ENCODE assay signal across 8 cellular contexts in genomic region chr5:141848771-141849370, GRCh38. TPM values are rescaled to one million over a fixed set of nuclear protein-coding genes. Genes with fewer than 3 reads are reported as not detected.
DNase-seq lines count a peak whose midpoint lies in the region; ATAC-seq and TF ChIP-seq lines count a peak whose summit lies in the region.

No MANE protein-coding gene starts in this region.

- DNase-seq in Caco-2: peak; percentile 72 to 85
- no peak for DNase-seq in activated naive CD8-positive, alpha-beta T cell treated with anti-CD3 and anti-CD28 coated beads for 36 hours
- DNase-seq in iPS DF 19.7 (ENCODE audit: low read depth, low spot score): peak; percentile 85
- DNase-seq in amniotic stem cell (lab: John Stamatoyannopoulos, UW): no peak

- H3F3A ChIP-seq in Loucy (ENCODE audit: low read depth): no peaks in the 10 kb centered on the region

- peak overlapping the region; percentile 89 for H3K9ac ChIP-seq in Loucy (ENCODE audit: low read depth, low read length, poor library complexity, severe bottlenecking)
- peak overlapping the region; percentile 43 to 83 (median 77) for H3K9ac ChIP-seq in skeletal muscle tissue (ENCODE audit: low read depth in 1 of 3, low read length in 3 of 3)

- no peaks in the 10 kb centered on the region for H3K27me3 ChIP-seq in Caco-2 (replicated peaks; ENCODE audit: control insufficient read depth, insufficient read depth, low read length)
- no peaks in the 10 kb centered on the region for H3K27me3 ChIP-seq in Loucy (ENCODE audit: insufficient read depth, low read length, poor library complexity, severe bottlenecking)
- H3K27me3 ChIP-seq in skeletal muscle tissue (ENCODE audit: control insufficient read depth in 3 of 3, insufficient read depth in 3 of 3, low read length in 3 of 3): peaks cover 23 to 42% (median 24%) of the 10 kb centered on the region in 3 donors

- CTCF ChIA-PET in Caco-2 (lab: Charles Lee): interaction anchor here (1.0 to 1.2 kb wide), 3 partner anchors 23 to 34 kb away, joined by 3 to 7 read pairs (median 6); no protein-coding TSS in a partner anchor

- peak overlapping the region; percentile 79 for H3K4me3 ChIP-seq in Caco-2 (ENCODE audit: low read depth, low read length)
- H3K4me3 ChIP-seq in Loucy (ENCODE audit: low read length, poor library complexity, severe bottlenecking): peak overlapping the region; percentile 89
- peak overlapping the region; percentile 66 to 85 (median 82) for H3K4me3 ChIP-seq in skeletal muscle tissue (ENCODE audit: low read length in 3 of 3)

- H3K79me2 ChIP-seq in Loucy (ENCODE audit: insufficient read depth, low read length): no peaks in the 10 kb centered on the region

- POLR2A ChIA-PET in Caco-2 (lab: Charles Lee): interaction anchor here (0.6 kb wide), 2 partner anchors 198 to 1602 kb away, joined by 3 to 4 read pairs; partner anchors contain the start of gene FCHSD1

- no peaks in the 10 kb centered on the region for H3K27me3 Mint-ChIP-seq in Caco-2 (ENCODE audit: insufficient read depth, unreplicated experiment)
- peaks cover 14% of the 10 kb centered on the region for H3K27me3 Mint-ChIP-seq in activated naive CD8-positive, alpha-beta T cell treated with anti-CD3 and anti-CD28 coated beads for 36 hours

- H3K4me3 Mint-ChIP-seq in Caco-2 (ENCODE audit: unreplicated experiment): peak overlapping the region; percentile 79
- H3K4me3 Mint-ChIP-seq in activated naive CD8-positive, alpha-beta T cell treated with anti-CD3 and anti-CD28 coated beads for 36 hours: peak overlapping the region; percentile 82

- H3K9me3 ChIP-seq in Caco-2 (no peaks in the 10 kb centered on the region), Loucy (ENCODE audit: insufficient read depth, low read depth, low read length) (no peaks in the 10 kb centered on the region), skeletal muscle tissue (ENCODE audit: control insufficient read depth in 3 of 3, low read length in 3 of 3) (no peaks in the 10 kb centered on the region)

- H3K36me3 ChIP-seq in Caco-2 (ENCODE audit: control insufficient read depth, insufficient read depth, low read length) (no peaks in the 10 kb centered on the region), Loucy (ENCODE audit: insufficient read depth, low read length) (no peaks in the 10 kb centered on the region), skeletal muscle tissue (ENCODE audit: control insufficient read depth in 3 of 3, insufficient read depth in 3 of 3, low read length in 3 of 3) (no peaks in the 10 kb centered on the region)

- intact Hi-C loops in Caco-2 (cut with micrococcal nuclease; ENCODE audit: unreplicated experiment): loop anchor here (1.0 to 2.0 kb wide), 3 partner anchors 25 to 30 kb away; no protein-coding TSS in a partner anchor

- peak overlapping the region; percentile 97 for H2AFZ ChIP-seq in Loucy (ENCODE audit: low read length)

- peak overlapping the region; percentile 69 for H3K27ac Mint-ChIP-seq in Caco-2 (ENCODE audit: unreplicated experiment)
- peak overlapping the region; percentile 86 for H3K27ac Mint-ChIP-seq in activated naive CD8-positive, alpha-beta T cell treated with anti-CD3 and anti-CD28 coated beads for 36 hours

- peaks cover 28% of the 10 kb centered on the region for H3K4me1 Mint-ChIP-seq in Caco-2 (ENCODE audit: low read depth, unreplicated experiment)
- peaks cover 17% of the 10 kb centered on the region for H3K4me1 Mint-ChIP-seq in activated naive CD8-positive, alpha-beta T cell treated with anti-CD3 and anti-CD28 coated beads for 36 hours

- H3K27ac ChIP-seq in skeletal muscle tissue (ENCODE audit: low read depth, low read length): peak overlapping the region; percentile 86

- H3K36me3 Mint-ChIP-seq in Caco-2 (ENCODE audit: insufficient read depth, unreplicated experiment): peaks cover 7% of the 10 kb centered on the region
- peaks cover 1% of the 10 kb centered on the region for H3K36me3 Mint-ChIP-seq in activated naive CD8-positive, alpha-beta T cell treated with anti-CD3 and anti-CD28 coated beads for 36 hours

- H3K4me2 ChIP-seq in Loucy (ENCODE audit: low read depth, low read length, poor library complexity, severe bottlenecking): peak overlapping the region; percentile 80

- H4K20me1 ChIP-seq in Loucy (ENCODE audit: insufficient read depth, low read length, poor library complexity, severe bottlenecking): no peaks in the 10 kb centered on the region

- TF ChIP-seq CTCF in Caco-2 (IDR thresholded peaks at IDR 0.05; ENCODE audit: insufficient read depth in 1 of 2, low read depth in 1 of 2, low read length in 1 of 2, severe bottlenecking in 1 of 2, unreplicated experiment in 1 of 2): no peak
- TF ChIP-seq CTCF in Loucy (conservative IDR thresholded peaks at IDR 0.05; ENCODE audit: low read length): no peak

- H3K9me2 ChIP-seq in Loucy (replicated peaks; ENCODE audit: low read depth, low read length): no peaks in the 10 kb centered on the region

- BruUV-seq in Caco-2 (replicated peaks; lab: Mats Ljungman, UMichigan): TSS peak; percentile 80

- ATAC-seq in GM21515 (IDR thresholded peaks at IDR 0.05; ENCODE audit: unreplicated experiment) (peak; percentile 22), GM18498 (IDR thresholded peaks at IDR 0.05; ENCODE audit: unreplicated experiment) (no peak)

- peaks cover 36% of the 10 kb centered on the region for H3K4me1 ChIP-seq in Caco-2
- peaks cover 12% of the 10 kb centered on the region for H3K4me1 ChIP-seq in Loucy (ENCODE audit: insufficient read depth, low read length, poor library complexity, severe bottlenecking)
- H3K4me1 ChIP-seq in skeletal muscle tissue (ENCODE audit: control insufficient read depth in 3 of 3, insufficient read depth in 3 of 3, low read length in 3 of 3): peaks cover 19 to 34% (median 24%) of the 10 kb centered on the region in 3 donors

- no peaks in the 10 kb centered on the region for H3K9me3 Mint-ChIP-seq in Caco-2 (ENCODE audit: unreplicated experiment)
- no peaks in the 10 kb centered on the region for H3K9me3 Mint-ChIP-seq in activated naive CD8-positive, alpha-beta T cell treated with anti-CD3 and anti-CD28 coated beads for 36 hours

RNA-seq across cellular contexts. Expression of gene PCDH1, which starts 29.3 kb away (rescaled TPM):
- total RNA-seq in Caco-2 (2022) (1.5 and 1.8 TPM in 2 replicates), skeletal muscle tissue (20.9 TPM)
- not detected for total RNA-seq in activated naive CD8-positive, alpha-beta T cell treated with anti-CD3 and anti-CD28 coated beads for 36 hours

Comparison
In these comparisons a context has a peak if more than half of its experiments do, and no peak if none do; other contexts are left out.
1. DNase-seq: peak in Caco-2 (2 of 2) and iPS DF 19.7 (single experiment); none in activated naive CD8-positive, alpha-beta T cell treated with anti-CD3 and anti-CD28 coated beads for 36 hours (single experiment) and amniotic stem cell (single experiment).
2. Peak in every context shown above with its lines, with median percentiles within 50 percentile points of each other: H3K4me3 ChIP-seq.